23 cellular contexts compared by ENCODE assay signal in genomic region chr11:1884123-1884415, GRCh38. TPM values are rescaled to one million over a fixed set of nuclear protein-coding genes. Genes with fewer than 3 reads are reported as not detected.
"Had no signal": no experiment of that assay in that cellular context is flagged by ENCODE, and none has a peak within 500 bp of the region (broad histone marks: within the 10 kb centered on the region; RNA-seq: fewer than 3 reads in every experiment).

No MANE protein-coding gene starts in this region.

- H3K4me3 ChIP-seq: esophagus squamous epithelium, left ventricle myocardium inferior, lung, spleen, testis, tibial nerve had no signal

- H3K27me3 ChIP-seq: esophagus squamous epithelium, testis, tibial nerve had no signal

- H3K9me3 ChIP-seq: esophagus squamous epithelium, left ventricle myocardium inferior, spleen, testis, tibial nerve had no signal

- H3K27ac ChIP-seq: esophagus squamous epithelium, testis, tibial nerve had no signal

- DNase-seq: cerebellar nuclear complex; esophagus squamous epithelium; foreskin fibroblast; hippocampal formation; left cardiac atrium; left ventricle myocardium inferior; mesenchymal stem cell; naive B cell; spleen; stimulated activated CD4-positive, alpha-beta T cell treated with anti-CD3 and anti-CD28 coated beads, Interleukin-15, amount 100 ng/mL, for 24 hours; stimulated activated CD4-positive, alpha-beta T cell treated with anti-CD3 and anti-CD28 coated beads, Interleukin-1b, Interleukin-23, amount 100 ng/mL, for 48 hours; stimulated activated CD4-positive, alpha-beta T cell treated with anti-CD3 and anti-CD28 coated beads, Interleukin-4, amount 100 ng/mL, for 24 hours; stimulated activated naive CD8-positive, alpha-beta T cell treated with anti-CD3 and anti-CD28 coated beads, Interleukin-15, amount 100 ng/mL, for 72 hours; testis had no signal

RNA-seq across cellular contexts. Expression of gene PRR33, which starts 7.6 kb away (rescaled TPM):
- total RNA-seq: epithelial cell of proximal tubule, esophagus squamous epithelium, lung, osteocyte, pulmonary artery endothelial cell, sciatic nerve, spleen, subcutaneous adipose tissue, tibial nerve, ureter had no signal

RNA-seq across cellular contexts. Expression of gene LSP1, which starts 31.2 kb away (rescaled TPM):
- total RNA-seq: epithelial cell of proximal tubule, pulmonary artery endothelial cell had no signal

RNA-seq across cellular contexts. Expression of gene TNNT3, which starts 35.4 kb away (rescaled TPM):
- total RNA-seq: epithelial cell of proximal tubule, pulmonary artery endothelial cell had no signal

RNA-seq across cellular contexts. Expression of gene TNNI2, which starts 45.3 kb away (rescaled TPM):
- total RNA-seq: epithelial cell of proximal tubule, left ventricle myocardium inferior, pulmonary artery endothelial cell, sciatic nerve, testis, tibial nerve had no signal

RNA-seq across cellular contexts. Expression of gene SYT8, which starts 49.3 kb away (rescaled TPM):
- total RNA-seq: left cardiac atrium, left ventricle myocardium inferior, pulmonary artery endothelial cell, skeletal muscle tissue, spleen, subcutaneous adipose tissue had no signal
